In genomic region chr17:60661489-60661888, GRCh38 we compare ENCODE assay signal across 34 cellular contexts.
"Had no signal": no experiment of that assay in that cellular context is flagged by ENCODE, and none has a peak within 500 bp of the region (broad histone marks: within the 10 kb centered on the region; RNA-seq: fewer than 3 reads in every experiment).

No MANE protein-coding gene starts in this region.

- H3K27ac Mint-ChIP-seq: activated B cell treated with CpG ODN at 0.5 μM for 24 hours; activated CD4-positive, alpha-beta memory T cell treated with anti-CD3 and anti-CD28 coated beads for 36 hours; activated CD4-positive, alpha-beta T cell treated with anti-CD3 and anti-CD28 coated beads, Interleukin-2, amount 10 ng/mL, durations not matched to agents 24 days and 14 days; activated CD8-positive, alpha-beta memory T cell treated with anti-CD3 and anti-CD28 coated beads, Interleukin-2, amount 10 ng/mL, durations not matched to agents 7 days and 5 days; activated CD8-positive, alpha-beta T cell treated with anti-CD3 and anti-CD28 coated beads, Interleukin-2, amount 10 ng/mL, durations not matched to agents 7 days and 5 days; activated naive CD4-positive, alpha-beta T cell treated with anti-CD3 and anti-CD28 coated beads for 36 hours; activated naive CD4-positive, alpha-beta T cell treated with anti-CD3 and anti-CD28 coated beads, Interleukin-2, amount 50 U/mL, for 24 hours; activated naive CD8-positive, alpha-beta T cell treated with anti-CD3 and anti-CD28 coated beads for 36 hours; activated naive CD8-positive, alpha-beta T cell treated with anti-CD3 and anti-CD28 coated beads, Interleukin-2, amount 50 U/mL, for 24 hours; activated T-helper 1 cell treated with anti-CD3 and anti-CD28 coated beads, Interleukin-12 subunit alpha, Interleukin-12 subunit beta, Interleukin-2, Interleukin-4 antibody, amounts not matched to agents 30 ng/mL and 10 ng/mL and 1 ng/mL, durations not matched to agents 14 hours and 24 hours and 36 hours; activated T-helper 2 cell treated with anti-CD3 and anti-CD28 coated beads, Interferon-gamma antibody, Interleukin-2, Interleukin-4, amounts not matched to agents 10 μg/mL and 5 μg/mL and 100 μg/mL, durations not matched to agents 14 hours and 24 hours and 36 hours; dendritic cell treated with granulocyte-macrophage colony-stimulating factor and Interleukin-4, amounts not matched to agents 40 ng/mL and 50 ng/mL, for 4 days; endodermal cell; T-cell; T-helper 1 cell treated with Interleukin-12 subunit alpha and Interleukin-12 subunit beta and Interleukin-4 antibody, amounts not matched to agents 30 μg/mL and 1 μg/mL, for 36 hours; T-helper 2 cell treated with Interferon-gamma antibody and Interleukin-4, amounts not matched to agents 5 μg/mL and 100 μg/mL, for 36 hours had no signal

- DNase-seq: activated B cell treated with CpG ODN at 0.5 μM for 24 hours; activated CD4-positive, alpha-beta memory T cell treated with anti-CD3 and anti-CD28 coated beads for 36 hours; activated CD4-positive, alpha-beta T cell treated with anti-CD3 and anti-CD28 coated beads, Interleukin-2, amount 10 ng/mL, durations not matched to agents 24 days and 14 days; activated CD8-positive, alpha-beta memory T cell treated with anti-CD3 and anti-CD28 coated beads, Interleukin-2, amount 10 ng/mL, durations not matched to agents 7 days and 5 days; activated CD8-positive, alpha-beta memory T cell treated with anti-CD3 and anti-CD28 coated beads, Interleukin-2, amount 50 U/mL, for 4 hours; activated CD8-positive, alpha-beta T cell treated with anti-CD3 and anti-CD28 coated beads, Interleukin-2, amount 10 ng/mL, durations not matched to agents 7 days and 5 days; activated effector memory CD4-positive, alpha-beta T cell treated with anti-CD3 and anti-CD28 coated beads, Interleukin-2, amount 50 U/mL, for 16 hours; activated naive CD4-positive, alpha-beta T cell treated with anti-CD3 and anti-CD28 coated beads for 36 hours; activated naive CD8-positive, alpha-beta T cell treated with anti-CD3 and anti-CD28 coated beads for 36 hours; activated naive CD8-positive, alpha-beta T cell treated with anti-CD3 and anti-CD28 coated beads, Interleukin-2, amount 50 U/mL, for 24 hours; activated T-cell treated with anti-CD3 and anti-CD28 coated beads, Interleukin-2, amount 50 U/mL, for 1 hour; activated T-cell treated with anti-CD3 and anti-CD28 coated beads, Interleukin-2, amount 50 U/mL, for 48 hours; adrenal gland; amygdala; body of pancreas; caudate nucleus; cerebellar nuclear complex; dorsolateral prefrontal cortex; effector memory CD4-positive, alpha-beta T cell; endodermal cell; foreskin fibroblast; SW 1271; T-cell; T1000; WERI-Rb-1 had no signal

- H3K9me3 Mint-ChIP-seq: activated B cell treated with CpG ODN at 0.5 μM for 24 hours; activated CD4-positive, alpha-beta memory T cell treated with anti-CD3 and anti-CD28 coated beads for 36 hours; activated CD4-positive, alpha-beta T cell treated with anti-CD3 and anti-CD28 coated beads, Interleukin-2, amount 10 ng/mL, durations not matched to agents 24 days and 14 days; activated naive CD4-positive, alpha-beta T cell treated with anti-CD3 and anti-CD28 coated beads for 36 hours; activated naive CD4-positive, alpha-beta T cell treated with anti-CD3 and anti-CD28 coated beads, Interleukin-2, amount 50 U/mL, for 24 hours; activated naive CD8-positive, alpha-beta T cell treated with anti-CD3 and anti-CD28 coated beads for 36 hours; activated naive CD8-positive, alpha-beta T cell treated with anti-CD3 and anti-CD28 coated beads, Interleukin-2, amount 50 U/mL, for 24 hours; activated T-helper 1 cell treated with anti-CD3 and anti-CD28 coated beads, Interleukin-12 subunit alpha, Interleukin-12 subunit beta, Interleukin-2, Interleukin-4 antibody, amounts not matched to agents 30 ng/mL and 10 ng/mL and 1 ng/mL, durations not matched to agents 14 hours and 24 hours and 36 hours; activated T-helper 2 cell treated with anti-CD3 and anti-CD28 coated beads, Interferon-gamma antibody, Interleukin-2, Interleukin-4, amounts not matched to agents 10 μg/mL and 5 μg/mL and 100 μg/mL, durations not matched to agents 14 hours and 24 hours and 36 hours; dendritic cell treated with granulocyte-macrophage colony-stimulating factor and Interleukin-4, amounts not matched to agents 40 ng/mL and 50 ng/mL, for 4 days; endodermal cell; T-cell; T-helper 1 cell treated with Interleukin-12 subunit alpha and Interleukin-12 subunit beta and Interleukin-4 antibody, amounts not matched to agents 30 μg/mL and 1 μg/mL, for 36 hours; T-helper 2 cell treated with Interferon-gamma antibody and Interleukin-4, amounts not matched to agents 5 μg/mL and 100 μg/mL, for 36 hours had no signal

- H3K9me3 ChIP-seq: adrenal gland, body of pancreas had no signal

- ATAC-seq: activated CD4-positive, CD25-positive, alpha-beta regulatory T cell treated with anti-CD3 and anti-CD28 coated beads, Interleukin-2, amount 50 U/mL, for 24 hours; activated CD8-positive, alpha-beta memory T cell treated with anti-CD3 and anti-CD28 coated beads, Interleukin-2, amount 10 ng/mL, durations not matched to agents 7 days and 5 days; activated CD8-positive, alpha-beta T cell treated with anti-CD3 and anti-CD28 coated beads, Interleukin-2, amount 10 ng/mL, durations not matched to agents 7 days and 5 days; activated naive CD8-positive, alpha-beta T cell treated with anti-CD3 and anti-CD28 coated beads, Interleukin-2, amount 50 U/mL, for 24 hours; body of pancreas; esophagus mucosa; T-cell had no signal

- H3K4me1 Mint-ChIP-seq: activated naive CD4-positive, alpha-beta T cell treated with anti-CD3 and anti-CD28 coated beads, Interleukin-2, amount 50 U/mL, for 24 hours; activated naive CD8-positive, alpha-beta T cell treated with anti-CD3 and anti-CD28 coated beads for 36 hours; activated naive CD8-positive, alpha-beta T cell treated with anti-CD3 and anti-CD28 coated beads, Interleukin-2, amount 50 U/mL, for 24 hours had no signal

- H3K4me3 Mint-ChIP-seq: activated B cell treated with CpG ODN at 0.5 μM for 24 hours; activated CD4-positive, alpha-beta memory T cell treated with anti-CD3 and anti-CD28 coated beads for 36 hours; activated CD4-positive, alpha-beta T cell treated with anti-CD3 and anti-CD28 coated beads, Interleukin-2, amount 10 ng/mL, durations not matched to agents 24 days and 14 days; activated CD8-positive, alpha-beta memory T cell treated with anti-CD3 and anti-CD28 coated beads, Interleukin-2, amount 10 ng/mL, durations not matched to agents 7 days and 5 days; activated CD8-positive, alpha-beta T cell treated with anti-CD3 and anti-CD28 coated beads, Interleukin-2, amount 10 ng/mL, durations not matched to agents 7 days and 5 days; activated naive CD4-positive, alpha-beta T cell treated with anti-CD3 and anti-CD28 coated beads for 36 hours; activated naive CD4-positive, alpha-beta T cell treated with anti-CD3 and anti-CD28 coated beads, Interleukin-2, amount 50 U/mL, for 24 hours; activated naive CD8-positive, alpha-beta T cell treated with anti-CD3 and anti-CD28 coated beads for 36 hours; activated naive CD8-positive, alpha-beta T cell treated with anti-CD3 and anti-CD28 coated beads, Interleukin-2, amount 50 U/mL, for 24 hours; activated T-helper 1 cell treated with anti-CD3 and anti-CD28 coated beads, Interleukin-12 subunit alpha, Interleukin-12 subunit beta, Interleukin-2, Interleukin-4 antibody, amounts not matched to agents 30 ng/mL and 10 ng/mL and 1 ng/mL, durations not matched to agents 14 hours and 24 hours and 36 hours; dendritic cell treated with granulocyte-macrophage colony-stimulating factor and Interleukin-4, amounts not matched to agents 40 ng/mL and 50 ng/mL, for 4 days; endodermal cell; T-cell; T-helper 1 cell treated with Interleukin-12 subunit alpha and Interleukin-12 subunit beta and Interleukin-4 antibody, amounts not matched to agents 30 μg/mL and 1 μg/mL, for 36 hours; T-helper 2 cell treated with Interferon-gamma antibody and Interleukin-4, amounts not matched to agents 5 μg/mL and 100 μg/mL, for 36 hours had no signal

- H3K27ac ChIP-seq: adrenal gland, body of pancreas, coronary artery, WERI-Rb-1 had no signal

- H3K27me3 Mint-ChIP-seq: activated B cell treated with CpG ODN at 0.5 μM for 24 hours; activated CD4-positive, alpha-beta memory T cell treated with anti-CD3 and anti-CD28 coated beads for 36 hours; activated CD4-positive, alpha-beta T cell treated with anti-CD3 and anti-CD28 coated beads, Interleukin-2, amount 10 ng/mL, durations not matched to agents 24 days and 14 days; activated CD8-positive, alpha-beta memory T cell treated with anti-CD3 and anti-CD28 coated beads, Interleukin-2, amount 10 ng/mL, durations not matched to agents 7 days and 5 days; activated naive CD4-positive, alpha-beta T cell treated with anti-CD3 and anti-CD28 coated beads, Interleukin-2, amount 50 U/mL, for 24 hours; activated naive CD8-positive, alpha-beta T cell treated with anti-CD3 and anti-CD28 coated beads for 36 hours; activated naive CD8-positive, alpha-beta T cell treated with anti-CD3 and anti-CD28 coated beads, Interleukin-2, amount 50 U/mL, for 24 hours; dendritic cell treated with granulocyte-macrophage colony-stimulating factor and Interleukin-4, amounts not matched to agents 40 ng/mL and 50 ng/mL, for 4 days; T-cell had no signal
